In genomic region chr13:77918391-77919261, GRCh38 we compare ENCODE assay signal across 8 cellular contexts. TPM values are rescaled to one million over a fixed set of nuclear protein-coding genes. Genes with fewer than 3 reads are reported as not detected.
A peak's percentile ranks its signal among the peaks of the same experiment; 100 is the strongest.
DNase-seq lines count a peak whose midpoint lies in the region; ATAC-seq and TF ChIP-seq lines count a peak whose summit lies in the region.

TSS of gene EDNRB (minus strand) at chr13:77918831. CDS start at chr13:77918573, 258 bp downstream.

- H3K9me3 Mint-ChIP-seq in activated T-cell treated with anti-CD3 and anti-CD28 coated beads, Interleukin-2, amount 50 U/mL, for 24 hours: no peaks in the 10 kb centered on the region

- no peak for ATAC-seq in GM19351 (IDR thresholded peaks at IDR 0.05; ENCODE audit: unreplicated experiment)
- ATAC-seq in HG03432 (IDR thresholded peaks at IDR 0.05; ENCODE audit: unreplicated experiment): no peak

- peak; percentile 29 for DNase-seq in activated T-cell treated with anti-CD3 and anti-CD28 coated beads, Interleukin-2, amount 50 U/mL, for 24 hours
- DNase-seq in activated T-cell treated with anti-CD3 and anti-CD28 coated beads, Interleukin-2, amount 50 U/mL, for 1 hour: no peak
- DNase-seq in SK-N-DZ (ENCODE audit: low spot score): peak; percentile 52
- peak; percentile 25 for DNase-seq in fibroblast of peridontal ligament (ENCODE audit: extremely low read depth)
- DNase-seq in vagina (ENCODE audit: extremely low spot score in 2 of 2): no peak

- H3K36me3 ChIP-seq in muscle layer of colon (ENCODE audit: insufficient read depth, low read length): no peaks in the 10 kb centered on the region
- H3K36me3 ChIP-seq in vagina: no peaks in the 10 kb centered on the region

- no peaks in the 10 kb centered on the region for H3K4me1 Mint-ChIP-seq in activated T-cell treated with anti-CD3 and anti-CD28 coated beads, Interleukin-2, amount 50 U/mL, for 24 hours (ENCODE audit: low read depth)

- H3K27me3 ChIP-seq in muscle layer of colon (ENCODE audit: control insufficient read depth in 1 of 2, insufficient read depth in 2 of 2, low read length in 2 of 2) (peaks cover 0 to 7% of the 10 kb centered on the region in 2 donors), vagina (no peaks in the 10 kb centered on the region)

- H3K4me3 ChIP-seq in muscle layer of colon (ENCODE audit: low read depth in 1 of 2, low read length in 2 of 2): peak within 1 kb of the TSS; percentile 31 to 61
- H3K4me3 ChIP-seq in vagina: peak within 1 kb of the TSS; percentile 47 to 55

- H3K4me1 ChIP-seq in muscle layer of colon (ENCODE audit: insufficient read depth, low read length) (peaks cover 8% of the 10 kb centered on the region), vagina (peaks cover 6% of the 10 kb centered on the region)

- no peak within 1 kb of the TSS for H3K27ac Mint-ChIP-seq in activated T-cell treated with anti-CD3 and anti-CD28 coated beads, Interleukin-2, amount 50 U/mL, for 24 hours

- no peak within 1 kb of the TSS for H3K4me3 Mint-ChIP-seq in activated T-cell treated with anti-CD3 and anti-CD28 coated beads, Interleukin-2, amount 50 U/mL, for 24 hours

- no peaks in the 10 kb centered on the region for H3K9me3 ChIP-seq in muscle layer of colon (ENCODE audit: low read length)
- H3K9me3 ChIP-seq in vagina: no peaks in the 10 kb centered on the region

- H3K9ac ChIP-seq in muscle layer of colon (ENCODE audit: low read length): no peak within 1 kb of the TSS

- TF ChIP-seq CTCF in vagina (IDR thresholded peaks at IDR 0.05): no peak

- intact Hi-C loops in vagina (cut with DNase I): no loop called here

- no peaks in the 10 kb centered on the region for H3K36me3 Mint-ChIP-seq in activated T-cell treated with anti-CD3 and anti-CD28 coated beads, Interleukin-2, amount 50 U/mL, for 24 hours (ENCODE audit: low read depth)

- H3K27ac ChIP-seq in muscle layer of colon (ENCODE audit: low read depth, low read length) (no peak within 1 kb of the TSS), vagina (peak within 1 kb of the TSS; percentile 53)

- peaks cover 12% of the 10 kb centered on the region for H3K27me3 Mint-ChIP-seq in activated T-cell treated with anti-CD3 and anti-CD28 coated beads, Interleukin-2, amount 50 U/mL, for 24 hours

- no peak for TF ChIP-seq POLR2A in vagina (IDR thresholded peaks at IDR 0.05)

RNA-seq across cellular contexts. Expression of gene EDNRB, which starts in this region (rescaled TPM):
- 5.7 and 7.0 TPM in 2 replicates for polyA plus RNA-seq in SK-N-DZ (2014; cell fraction: cytosol; rRNA removed)
- polyA plus RNA-seq in SK-N-DZ (2014; cell fraction: nucleus; rRNA removed): 3.4 and 5.3 TPM in 2 replicates
- total RNA-seq in vagina: 46.2 TPM

Comparison
In these comparisons a context has a peak if more than half of its experiments do, and no peak if none do; other contexts are left out.
1. DNase-seq: peak in activated T-cell treated with anti-CD3 and anti-CD28 coated beads, Interleukin-2, amount 50 U/mL, for 24 hours (single experiment), SK-N-DZ (single experiment) and fibroblast of peridontal ligament (single experiment); none in activated T-cell treated with anti-CD3 and anti-CD28 coated beads, Interleukin-2, amount 50 U/mL, for 1 hour (single experiment) and vagina (0 of 2).